ENCODE assay signal across 1 cellular context in genomic region chr19:50909240-50910070, GRCh38.
TF ChIP-seq lines count a peak whose summit lies in the region.

No MANE protein-coding gene starts in this region.

TF ChIP-seq in HCT116, 20 proteins besides CTCF, POLR2A, EP300 and RAD21 (continued from another document):
- no peak for TF ChIP-seq ATF3 (IDR thresholded peaks at IDR 0.05)
